Comparison of ENCODE assay signal across 17 cellular contexts in the genomic region with DNA sequence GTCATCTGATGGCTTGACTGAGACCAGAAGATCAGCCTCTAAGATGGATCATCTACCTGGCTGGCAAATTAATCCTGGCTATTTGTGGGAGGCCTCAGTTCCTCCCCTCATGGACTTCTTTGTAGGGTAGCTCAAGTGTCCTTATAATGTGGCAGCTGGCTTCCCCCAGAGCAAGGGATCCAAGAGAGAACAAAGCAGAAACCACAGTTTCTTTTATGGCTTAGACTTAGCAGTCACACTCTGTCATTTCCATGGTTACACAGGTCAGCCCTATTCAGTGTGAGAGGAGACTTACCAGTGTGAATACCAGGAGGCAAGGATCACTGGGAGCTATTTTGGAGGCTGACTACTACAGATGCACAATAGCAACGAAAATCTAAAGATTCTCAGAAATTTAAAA. TPM values are rescaled to one million over a fixed set of nuclear protein-coding genes. Genes with fewer than 3 reads are reported as not detected.
DNase-seq lines count a peak whose midpoint lies in the region; ATAC-seq lines count a peak whose summit lies in the region.
"Had no signal": no experiment of that assay in that cellular context is flagged by ENCODE, and none has a peak within 500 bp of the region (broad histone marks: within the 10 kb centered on the region; RNA-seq: fewer than 3 reads in every experiment).

No MANE protein-coding gene starts in this region.

- no peaks in the 10 kb centered on the region for H3K36me3 Mint-ChIP-seq in natural killer cell treated with Interleukin-12 subunit alpha and Interleukin-12 subunit beta and Interleukin-15 and Interleukin-18, amount 100 ng/mL, for 72 hours
- H3K36me3 Mint-ChIP-seq: naive B cell had no signal

- ATAC-seq in natural killer cell treated with Interleukin-12 subunit alpha and Interleukin-12 subunit beta and Interleukin-15 and Interleukin-18, amount 100 ng/mL, for 72 hours, result no peak
- ATAC-seq: A549, gastrocnemius medialis, HepG2 had no signal

- H3K27ac Mint-ChIP-seq in natural killer cell treated with Interleukin-12 subunit alpha and Interleukin-12 subunit beta and Interleukin-15 and Interleukin-18, amount 100 ng/mL, for 72 hours, result no peak overlapping the region
- H3K27ac Mint-ChIP-seq: naive B cell had no signal

- peaks cover 16 to 26% of the 10 kb centered on the region in 2 donors for H3K27me3 Mint-ChIP-seq in natural killer cell treated with Interleukin-12 subunit alpha and Interleukin-12 subunit beta and Interleukin-15 and Interleukin-18, amount 100 ng/mL, for 72 hours

- peak; percentile 25 to 76 (median 67) for DNase-seq in NCI-H1417 (lab: John Stamatoyannopoulos, UW)
- DNase-seq in NCI-H1417 treated with DMSO at 0.1 percent for 48 hours (lab: John Stamatoyannopoulos, UW), result no peak
- DNase-seq in Jurkat, Clone E6-1 (ENCODE audit: low read depth, low spot score), result peak; percentile 44
- peak; percentile 22 for DNase-seq in SW480 (ENCODE audit: low spot score)
- DNase-seq in pons (ENCODE audit: low spot score), result peak; percentile 1
- no peak for DNase-seq in natural killer cell treated with Interleukin-12 subunit alpha and Interleukin-12 subunit beta and Interleukin-15 and Interleukin-18, amount 100 ng/mL, for 72 hours (ENCODE audit: low spot score)
- no peak for DNase-seq in HuH-7.5 (ENCODE audit: low spot score)
- no peak for DNase-seq in NCI-H2171 (lab: John Stamatoyannopoulos, UW)
- DNase-seq: activated T-cell treated with anti-CD3 and anti-CD28 coated beads, Interleukin-2, amount 50 U/mL, for 1 hour; effector memory CD4-positive, alpha-beta T cell; gastrocnemius medialis; naive B cell; NCI-H446 had no signal

- H3K4me3 ChIP-seq in Jurkat, Clone E6-1 (ENCODE audit: low read length), result no peak overlapping the region
- H3K4me3 ChIP-seq: A549, gastrocnemius medialis, skin epidermis, thoracic aorta had no signal

- peaks cover 10 to 12% of the 10 kb centered on the region in 2 donors for H3K4me1 Mint-ChIP-seq in natural killer cell treated with Interleukin-12 subunit alpha and Interleukin-12 subunit beta and Interleukin-15 and Interleukin-18, amount 100 ng/mL, for 72 hours (ENCODE audit: low read depth in 2 of 2)

- H3K4me3 Mint-ChIP-seq in natural killer cell treated with Interleukin-12 subunit alpha and Interleukin-12 subunit beta and Interleukin-15 and Interleukin-18, amount 100 ng/mL, for 72 hours, result no peak overlapping the region
- H3K4me3 Mint-ChIP-seq: naive B cell had no signal

- no peaks in the 10 kb centered on the region for H3K9me3 Mint-ChIP-seq in natural killer cell treated with Interleukin-12 subunit alpha and Interleukin-12 subunit beta and Interleukin-15 and Interleukin-18, amount 100 ng/mL, for 72 hours

RNA-seq across cellular contexts. Expression of gene ARL14, which starts 15.3 kb away (rescaled TPM):
- not detected for polyA plus RNA-seq in Jurkat, Clone E6-1 (2012; ENCODE audit: insufficient read depth, insufficient read length)
- total RNA-seq in natural killer cell treated with Interleukin-12 subunit alpha and Interleukin-12 subunit beta and Interleukin-15 and Interleukin-18, amount 100 ng/mL, for 72 hours, result not detected
- total RNA-seq: gastrocnemius medialis had no signal
- polyA plus RNA-seq: HepG2 had no signal

Comparison
In these comparisons a context has a peak if more than half of its experiments do, and no peak if none do; other contexts are left out.
1. DNase-seq: peak in NCI-H1417 (3 of 3), Jurkat, Clone E6-1 (single experiment), SW480 (single experiment) and pons (single experiment); none in NCI-H1417 treated with DMSO at 0.1 percent for 48 hours (single experiment), natural killer cell treated with Interleukin-12 subunit alpha and Interleukin-12 subunit beta and Interleukin-15 and Interleukin-18, amount 100 ng/mL, for 72 hours (single experiment), HuH-7.5 (single experiment) and NCI-H2171 (single experiment).